Comparison of ENCODE assay signal across 15 cellular contexts in the genomic region with DNA sequence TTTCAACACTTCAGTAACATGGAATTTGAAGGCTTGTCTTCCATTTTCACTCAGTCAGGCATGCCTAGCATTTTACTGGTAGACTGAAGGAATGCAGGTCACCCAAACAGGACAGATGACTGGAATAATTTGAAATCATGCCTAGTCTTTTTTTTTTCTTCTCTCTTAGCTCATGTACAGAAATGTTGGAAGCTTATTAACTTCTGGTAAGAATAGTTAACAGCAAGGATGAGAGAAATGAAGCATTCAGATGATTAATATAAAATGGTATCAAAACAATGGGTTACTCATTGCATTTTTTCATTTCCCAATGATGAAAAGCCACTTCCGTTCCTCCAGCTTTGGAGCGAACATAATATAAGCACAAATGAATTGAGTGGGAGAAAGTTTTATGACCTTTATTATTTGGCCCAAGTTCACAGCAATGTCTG.
DNase-seq lines count a peak whose midpoint lies in the region; ATAC-seq and TF ChIP-seq lines count a peak whose summit lies in the region.
"Had no signal": no experiment of that assay in that cellular context is flagged by ENCODE, and none has a peak within 500 bp of the region (broad histone marks: within the 10 kb centered on the region; RNA-seq: fewer than 3 reads in every experiment).

No MANE protein-coding gene starts in this region.

- no peak overlapping the region for H2BK12ac ChIP-seq in mesenchymal stem cell (ENCODE audit: low read length in 2 of 2)

- no peak overlapping the region for H4K8ac ChIP-seq in mesenchymal stem cell (ENCODE audit: low read length)

- no peak overlapping the region for H3K23ac ChIP-seq in mesenchymal stem cell (ENCODE audit: low read length in 2 of 2)

- no peak overlapping the region for H2BK5ac ChIP-seq in mesenchymal stem cell (ENCODE audit: low read depth, low read length, poor library complexity, severe bottlenecking)

- no peak for ATAC-seq in GM18505 (IDR thresholded peaks at IDR 0.05; ENCODE audit: unreplicated experiment)
- ATAC-seq: activated T-cell treated with anti-CD3 and anti-CD28 coated beads, Interleukin-2, amount 50 U/mL, for 4 hours had no signal

- no peak overlapping the region for H3K14ac ChIP-seq in mesenchymal stem cell (ENCODE audit: low read length in 2 of 2)

- no peak overlapping the region for H3K27ac Mint-ChIP-seq in CD4-positive, alpha-beta memory T cell
- H3K27ac Mint-ChIP-seq: activated B cell treated with CpG ODN at 0.5 μM for 24 hours had no signal

- H3K9me3 Mint-ChIP-seq in CD4-positive, alpha-beta memory T cell: peaks cover 0 to 3% (median under 1%) of the 10 kb centered on the region in 8 donors
- H3K9me3 Mint-ChIP-seq: activated B cell treated with CpG ODN at 0.5 μM for 24 hours had no signal

- no peak overlapping the region for H3K4me3 Mint-ChIP-seq in CD4-positive, alpha-beta memory T cell
- H3K4me3 Mint-ChIP-seq: activated B cell treated with CpG ODN at 0.5 μM for 24 hours; activated T-cell treated with anti-CD3 and anti-CD28 coated beads, Interleukin-2, amount 50 U/mL, for 4 hours had no signal

- H3K27me3 Mint-ChIP-seq in CD4-positive, alpha-beta memory T cell: peaks cover 2 to 3% of the 10 kb centered on the region in 2 donors
- H3K27me3 Mint-ChIP-seq: activated B cell treated with CpG ODN at 0.5 μM for 24 hours had no signal

- no peak for TF ChIP-seq POLR2A in GM18505 (IDR thresholded peaks at IDR 0.05; ENCODE audit: borderline replicate concordance, extremely low read depth, insufficient read depth, insufficient read length)

- peaks cover 1 to 8% (median 7%) of the 10 kb centered on the region in 4 donors for H3K4me1 Mint-ChIP-seq in CD4-positive, alpha-beta memory T cell
- H3K4me1 Mint-ChIP-seq: activated B cell treated with CpG ODN at 0.5 μM for 24 hours had no signal

- peak overlapping the region; percentile 98 for H3K27ac ChIP-seq in mesenchymal stem cell (ENCODE audit: low read length, poor library complexity, severe bottlenecking)
- H3K27ac ChIP-seq in CD4-positive, alpha-beta memory T cell (ENCODE audit: low read depth, low read length): no peak overlapping the region
- H3K27ac ChIP-seq: neutrophil, PC-9, testis had no signal

- H2BK15ac ChIP-seq in mesenchymal stem cell (ENCODE audit: low read depth, poor library complexity, severe bottlenecking): no peak overlapping the region

- H3K27me3 ChIP-seq in mesenchymal stem cell (ENCODE audit: control insufficient read depth in 1 of 2, insufficient read depth in 1 of 2, low read length in 2 of 2): no peaks in the 10 kb centered on the region
- H3K27me3 ChIP-seq in CD4-positive, alpha-beta memory T cell (ENCODE audit: insufficient read depth, low read length): no peaks in the 10 kb centered on the region
- H3K27me3 ChIP-seq: neutrophil, testis had no signal

- intact Hi-C loops in CD4-positive, alpha-beta memory T cell (cut with micrococcal nuclease): no loop called here

- no peak overlapping the region for H3K18ac ChIP-seq in mesenchymal stem cell (ENCODE audit: low read depth in 1 of 2, low read length in 2 of 2)

- no peak overlapping the region for H3K4ac ChIP-seq in mesenchymal stem cell (ENCODE audit: low read depth in 1 of 2, low read length in 2 of 2)

- H3K9me3 ChIP-seq in mesenchymal stem cell (ENCODE audit: control insufficient read depth, low read length): no peaks in the 10 kb centered on the region
- no peaks in the 10 kb centered on the region for H3K9me3 ChIP-seq in CD4-positive, alpha-beta memory T cell (ENCODE audit: control insufficient read depth in 1 of 2, low read length in 2 of 2)
- H3K9me3 ChIP-seq: neutrophil, testis had no signal

- H3K4me1 ChIP-seq in mesenchymal stem cell (ENCODE audit: control insufficient read depth, insufficient read depth, low read depth, low read length): peaks cover 2% of the 10 kb centered on the region
- no peaks in the 10 kb centered on the region for H3K4me1 ChIP-seq in CD4-positive, alpha-beta memory T cell (ENCODE audit: insufficient read depth, low read length)

- H3K36me3 Mint-ChIP-seq in CD4-positive, alpha-beta memory T cell: no peaks in the 10 kb centered on the region

- H4K91ac ChIP-seq in mesenchymal stem cell (ENCODE audit: low read length): no peak overlapping the region

- no peak overlapping the region for H2AFZ ChIP-seq in mesenchymal stem cell (ENCODE audit: low read depth, low read length)
- H2AFZ ChIP-seq: PC-9 had no signal

- no peak overlapping the region for H3K4me2 ChIP-seq in mesenchymal stem cell (ENCODE audit: low read length, poor library complexity, severe bottlenecking)
- H3K4me2 ChIP-seq: PC-9 had no signal

- no peaks in the 10 kb centered on the region for H3K36me3 ChIP-seq in mesenchymal stem cell (ENCODE audit: control insufficient read depth in 1 of 2, insufficient read depth in 2 of 2, low read depth in 1 of 2, low read length in 2 of 2)
- no peaks in the 10 kb centered on the region for H3K36me3 ChIP-seq in CD4-positive, alpha-beta memory T cell (ENCODE audit: insufficient read depth, low read length)
- H3K36me3 ChIP-seq: neutrophil had no signal

- CTCF ChIA-PET in CD4-positive, alpha-beta memory T cell (lab: Charles Lee; ENCODE audit: partially characterized antibody): no interaction called here

- POLR2A ChIA-PET in CD4-positive, alpha-beta memory T cell (lab: Charles Lee; ENCODE audit: partially characterized antibody): no interaction called here

- H2BK120ac ChIP-seq in mesenchymal stem cell (ENCODE audit: low read depth, low read length): no peak overlapping the region

- no peaks in the 10 kb centered on the region for H3K79me1 ChIP-seq in mesenchymal stem cell (replicated peaks; ENCODE audit: low read length, poor library complexity, severe bottlenecking)

- peak; percentile 83 for DNase-seq in AG08395 (ENCODE audit: low spot score)
- DNase-seq in M059J (ENCODE audit: low read depth): peak; percentile 97
- peak; percentile 82 to 94 for DNase-seq in dermis microvascular lymphatic vessel endothelial cell (ENCODE audit: low read depth in 2 of 2)
- DNase-seq in mesenchymal stem cell: peak; percentile 70
- no peak for DNase-seq in stimulated activated naive CD4-positive, alpha-beta T cell (lab: John Stamatoyannopoulos, UW)
- DNase-seq in CD4-positive, alpha-beta memory T cell: no peak
- DNase-seq in occipital lobe (lab: John Stamatoyannopoulos, UW): no peak
- DNase-seq: activated B cell treated with CpG ODN at 0.5 μM for 24 hours; activated T-cell treated with anti-CD3 and anti-CD28 coated beads, Interleukin-2, amount 50 U/mL, for 4 hours; C1 segment of cervical spinal cord; NCI-H1694; PC-9; testis had no signal

- no peak overlapping the region for H3K9ac ChIP-seq in mesenchymal stem cell (ENCODE audit: low read length)

- no peak overlapping the region for H3K4me3 ChIP-seq in mesenchymal stem cell (ENCODE audit: insufficient read depth in 1 of 2, low read depth in 1 of 2, low read length in 2 of 2)
- H3K4me3 ChIP-seq in CD4-positive, alpha-beta memory T cell (ENCODE audit: low read length in 2 of 2): no peak overlapping the region
- H3K4me3 ChIP-seq: PC-9, testis had no signal

- no peak overlapping the region for H2AK5ac ChIP-seq in mesenchymal stem cell (ENCODE audit: low read length, severe bottlenecking)

- WGBS in mesenchymal stem cell: 7% methylated on average over 2 of the region's 2 CpGs

Comparison
In these comparisons a context has a peak if more than half of its experiments do, and no peak if none do; other contexts are left out.
1. DNase-seq: peak in AG08395 (single experiment), M059J (single experiment), dermis microvascular lymphatic vessel endothelial cell (2 of 2) and mesenchymal stem cell (single experiment); none in stimulated activated naive CD4-positive, alpha-beta T cell (0 of 6), CD4-positive, alpha-beta memory T cell (0 of 5) and occipital lobe (single experiment).